ENCODE assay signal across 8 cellular contexts in the genomic region with DNA sequence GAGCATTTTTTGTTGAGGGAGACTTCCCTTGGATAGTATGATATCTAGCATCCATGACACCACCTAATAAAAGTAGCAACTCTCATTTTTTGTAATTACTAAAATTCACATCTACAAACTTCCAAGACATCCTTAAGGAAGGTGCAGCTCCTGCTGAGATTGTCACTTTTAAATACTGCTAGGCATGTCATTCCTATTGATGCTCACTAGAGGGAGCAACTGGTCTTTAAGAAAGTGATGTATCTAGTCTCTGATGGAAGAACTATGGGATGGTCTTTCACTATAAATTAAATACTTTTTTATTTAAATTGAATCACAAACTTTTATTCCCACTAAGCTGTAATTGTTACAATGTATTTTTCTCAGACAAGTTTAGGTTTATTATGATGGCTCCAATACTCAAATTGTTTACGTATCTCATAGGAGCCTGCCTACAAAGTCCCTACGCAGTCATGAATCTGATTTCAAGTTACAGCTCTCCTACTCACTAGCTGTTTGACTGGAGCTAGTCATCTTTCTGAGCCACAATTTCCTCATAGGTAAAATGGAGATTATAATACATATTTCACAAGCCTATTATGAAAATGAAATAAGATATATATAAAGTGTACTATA. TPM values are rescaled to one million over a fixed set of nuclear protein-coding genes. Genes with fewer than 3 reads are reported as not detected.
A peak's percentile ranks its signal among the peaks of the same experiment; 100 is the strongest.
DNase-seq lines count a peak whose midpoint lies in the region; ATAC-seq and TF ChIP-seq lines count a peak whose summit lies in the region.

No MANE protein-coding gene starts in this region.

- no peak for TF ChIP-seq EP300 in SK-N-SH (IDR thresholded peaks at IDR 0.05; ENCODE audit: borderline replicate concordance in 1 of 2, low read depth in 1 of 2, low read length in 1 of 2)

- H3K27ac ChIP-seq in SK-N-SH (ENCODE audit: low read depth in 2 of 2, low read length in 1 of 2) = no peak overlapping the region
- H3K27ac ChIP-seq in neutrophil = no peak overlapping the region

- H3K27me3 ChIP-seq in SK-N-SH (ENCODE audit: insufficient read depth) = no peaks in the 10 kb centered on the region
- no peaks in the 10 kb centered on the region for H3K27me3 ChIP-seq in neutrophil

- no peaks in the 10 kb centered on the region for H3K4me1 ChIP-seq in SK-N-SH (ENCODE audit: control insufficient read depth in 1 of 2, insufficient read depth in 2 of 2, low read depth in 1 of 2, low read length in 1 of 2)
- peaks cover 3 to 8% of the 10 kb centered on the region in 2 experiments for H3K4me1 ChIP-seq in neutrophil (ENCODE audit: control insufficient read depth in 1 of 2, insufficient read depth in 1 of 2, low read depth in 1 of 2, low read length in 1 of 2)

- ATAC-seq in HG03442 (IDR thresholded peaks at IDR 0.05; ENCODE audit: unreplicated experiment) = no peak

- no peaks in the 10 kb centered on the region for H3K79me2 ChIP-seq in SK-N-SH (ENCODE audit: insufficient read depth)

- whole genome bisulfite sequencing in SK-N-SH (ENCODE audit: low lambda C conversion rate) = 100% methylated on average over 2 of the region's 2 CpGs

- no peak overlapping the region for H3K4me2 ChIP-seq in SK-N-SH

- POLR2A ChIA-PET in AG04449 (lab: Yijun Ruan, JAX) = interaction anchor here (2.3 kb wide), 2 partner anchors 8 to 83 kb away, joined by 7 to 12 read pairs; a partner anchor contains a TSS
- POLR2A ChIA-PET in SK-N-SH (lab: Yijun Ruan, JAX) = interaction anchor here (0.8 to 1.3 kb wide), 2 partner anchors 8 to 58 kb away, joined by 3 to 4 read pairs; a partner anchor contains a TSS

- H3K36me3 ChIP-seq in SK-N-SH (replicated peaks in 1 of 2; ENCODE audit: control insufficient read depth in 1 of 2, insufficient read depth in 2 of 2, low read length in 1 of 2) (no peaks in the 10 kb centered on the region), neutrophil (no peaks in the 10 kb centered on the region)

- no peak for DNase-seq in AG04449 (ENCODE audit: low read depth, low spot score)
- peak; percentile 33 for DNase-seq in Jurkat, Clone E6-1 (ENCODE audit: low read depth, low spot score)
- DNase-seq in SK-N-SH = peak; percentile 21
- peak; percentile 47 for DNase-seq in fibroblast of gingiva (ENCODE audit: low read depth)
- DNase-seq in cerebellar nuclear complex (lab: John Stamatoyannopoulos, UW) = no peak

- TF ChIP-seq RAD21 in SK-N-SH (IDR thresholded peaks at IDR 0.05; ENCODE audit: low read length) = peak; percentile 90

- TF ChIP-seq CTCF in AG04449 (IDR thresholded peaks at IDR 0.05; ENCODE audit: insufficient read depth, low read length, missing control alignments) = peak; percentile 69
- TF ChIP-seq CTCF in GM12874 (IDR thresholded peaks at IDR 0.05; ENCODE audit: insufficient read depth, low read depth, low read length) = peak; percentile 64
- TF ChIP-seq CTCF in SK-N-SH (IDR thresholded peaks at IDR 0.05) = peak; percentile 92
- TF ChIP-seq CTCF in neutrophil (IDR thresholded peaks at IDR 0.05) = peak; percentile 91

- no peaks in the 10 kb centered on the region for H3F3A ChIP-seq in SK-N-SH (replicated peaks; ENCODE audit: insufficient read depth)

- H3K4me3 ChIP-seq in AG04449 (ENCODE audit: low read depth, low read length) (no peak overlapping the region), SK-N-SH (ENCODE audit: low read depth in 2 of 2, low read length in 1 of 2) (no peak overlapping the region), neutrophil (ENCODE audit: low read depth in 1 of 2, low read length in 1 of 2) (no peak overlapping the region)
- no peak overlapping the region for H3K4me3 ChIP-seq in Jurkat, Clone E6-1 (ENCODE audit: low read length)

- H3K9me2 ChIP-seq in SK-N-SH = no peaks in the 10 kb centered on the region

- no peaks in the 10 kb centered on the region for H3K9me3 ChIP-seq in SK-N-SH
- no peaks in the 10 kb centered on the region for H3K9me3 ChIP-seq in neutrophil

- CTCF ChIA-PET in AG04449 (lab: Yijun Ruan, JAX) = interaction anchor here (0.6 to 4.7 kb wide), 81 partner anchors 9 to 393 kb away, joined by 3 to 97 read pairs (median 5); a partner anchor contains a TSS
- CTCF ChIA-PET in SK-N-SH (lab: Yijun Ruan, JAX) = interaction anchor here (0.6 to 3.3 kb wide), 82 partner anchors 9 to 564 kb away, joined by 3 to 58 read pairs (median 4); a partner anchor contains a TSS

- no peaks in the 10 kb centered on the region for H4K20me1 ChIP-seq in SK-N-SH (ENCODE audit: insufficient read depth)

- no peak overlapping the region for H3K9ac ChIP-seq in SK-N-SH

- no peak overlapping the region for H2AFZ ChIP-seq in SK-N-SH (ENCODE audit: low read depth)

TF ChIP-seq in SK-N-SH, 30 proteins besides CTCF, POLR2A, EP300 and RAD21:
- TF ChIP-seq NFIC (IDR thresholded peaks at IDR 0.05; ENCODE audit: borderline replicate concordance) = no peak
- peak; percentile 72 for TF ChIP-seq SMC3 (IDR thresholded peaks at IDR 0.05; ENCODE audit: low read depth, low read length)

RNA-seq across cellular contexts. Expression of a gene that starts 8.0 kb away (rescaled TPM):
- polyA plus RNA-seq in Jurkat, Clone E6-1 (2012; ENCODE audit: insufficient read depth, insufficient read length) = 20.6 TPM
- polyA plus RNA-seq in SK-N-SH (2012; rRNA removed) = 27.9 and 31.7 TPM in 2 replicates
- polyA plus RNA-seq in SK-N-SH (2012; cell fraction: cytosol; rRNA removed) = 26.8 and 27.8 TPM in 2 replicates
- 13.0 and 19.1 TPM in 2 replicates for polyA plus RNA-seq in SK-N-SH (2012; cell fraction: nucleus; rRNA removed)

RNA-seq across cellular contexts. Expression of a gene that starts 33.9 kb away (rescaled TPM):
- polyA plus RNA-seq in Jurkat, Clone E6-1 (2012; ENCODE audit: insufficient read depth, insufficient read length) = 16.5 TPM
- polyA plus RNA-seq in SK-N-SH (2012; rRNA removed) = 29.1 and 44.5 TPM in 2 replicates
- polyA plus RNA-seq in SK-N-SH (2012; cell fraction: cytosol; rRNA removed) = 26.3 and 28.2 TPM in 2 replicates
- 83.0 and 97.0 TPM in 2 replicates for polyA plus RNA-seq in SK-N-SH (2012; cell fraction: nucleus; rRNA removed)

Comparison
In these comparisons a context has a peak if more than half of its experiments do, and no peak if none do; other contexts are left out.
1. DNase-seq: peak in Jurkat, Clone E6-1 (single experiment), SK-N-SH (single experiment) and fibroblast of gingiva (single experiment); none in AG04449 (single experiment) and cerebellar nuclear complex (0 of 2).
2. Peak in every context shown above with its lines, with median percentiles within 50 percentile points of each other: CTCF ChIP-seq.